ENCODE assay signal across 2 cellular contexts in the genomic region with DNA sequence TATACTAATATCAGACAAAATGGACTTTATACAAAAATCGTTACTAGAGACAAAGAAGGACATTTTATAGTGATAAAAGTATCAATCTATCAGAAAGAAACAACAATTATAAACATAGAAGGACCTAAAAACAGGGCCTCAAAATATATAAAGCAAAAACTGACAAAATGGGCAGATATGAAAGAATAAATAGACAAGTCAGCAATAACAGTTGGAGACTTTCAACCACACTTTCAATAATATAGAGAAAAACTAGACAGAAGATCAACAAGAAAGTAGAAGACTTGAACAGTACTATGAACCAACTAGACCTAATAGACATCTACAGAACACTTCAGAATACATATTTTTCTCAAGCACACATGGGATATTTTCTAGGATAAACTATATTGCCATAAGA.
A peak's percentile ranks its signal among the peaks of the same experiment; 100 is the strongest.
TF ChIP-seq lines count a peak whose summit lies in the region.

No MANE protein-coding gene starts in this region.

TF ChIP-seq in HepG2, 621 proteins besides CTCF, POLR2A, EP300 and RAD21:
- TF ChIP-seq MAFF (IDR thresholded peaks at IDR 0.05; ENCODE audit: low read depth, low read length) (peak; percentile 75), MAFK (conservative IDR thresholded peaks at IDR 0.05 in 1 of 2, IDR thresholded peaks at IDR 0.05 in 1 of 2; ENCODE audit: low read length in 2 of 2) (peak; percentile 59 to 76), CBX2 (IDR thresholded peaks at IDR 0.05; ENCODE audit: low read depth, low read length) (no peak), CBX2 (CRISPR knock-in tag; IDR thresholded peaks at IDR 0.05; ENCODE audit: low read depth) (no peak), NR2F1 (CRISPR knock-in tag; IDR thresholded peaks at IDR 0.05) (no peak), CHD4 (IDR thresholded peaks at IDR 0.05; ENCODE audit: borderline replicate concordance, low read length) (no peak)
- TF ChIP-seq, protein P1, sequence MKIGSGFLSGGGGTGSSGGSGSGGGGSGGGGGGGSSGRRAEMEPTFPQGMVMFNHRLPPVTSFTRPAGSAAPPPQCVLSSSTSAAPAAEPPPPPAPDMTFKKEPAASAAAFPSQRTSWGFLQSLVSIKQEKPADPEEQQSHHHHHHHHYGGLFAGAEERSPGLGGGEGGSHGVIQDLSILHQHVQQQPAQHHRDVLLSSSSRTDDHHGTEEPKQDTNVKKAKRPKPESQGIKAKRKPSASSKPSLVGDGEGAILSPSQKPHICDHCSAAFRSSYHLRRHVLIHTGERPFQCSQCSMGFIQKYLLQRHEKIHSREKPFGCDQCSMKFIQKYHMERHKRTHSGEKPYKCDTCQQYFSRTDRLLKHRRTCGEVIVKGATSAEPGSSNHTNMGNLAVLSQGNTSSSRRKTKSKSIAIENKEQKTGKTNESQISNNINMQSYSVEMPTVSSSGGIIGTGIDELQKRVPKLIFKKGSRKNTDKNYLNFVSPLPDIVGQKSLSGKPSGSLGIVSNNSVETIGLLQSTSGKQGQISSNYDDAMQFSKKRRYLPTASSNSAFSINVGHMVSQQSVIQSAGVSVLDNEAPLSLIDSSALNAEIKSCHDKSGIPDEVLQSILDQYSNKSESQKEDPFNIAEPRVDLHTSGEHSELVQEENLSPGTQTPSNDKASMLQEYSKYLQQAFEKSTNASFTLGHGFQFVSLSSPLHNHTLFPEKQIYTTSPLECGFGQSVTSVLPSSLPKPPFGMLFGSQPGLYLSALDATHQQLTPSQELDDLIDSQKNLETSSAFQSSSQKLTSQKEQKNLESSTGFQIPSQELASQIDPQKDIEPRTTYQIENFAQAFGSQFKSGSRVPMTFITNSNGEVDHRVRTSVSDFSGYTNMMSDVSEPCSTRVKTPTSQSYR (CRISPR knock-in tag; IDR thresholded peaks at IDR 0.05; ENCODE audit: borderline replicate concordance), result no peak

TF ChIP-seq in K562, 482 proteins besides CTCF, POLR2A, EP300 and RAD21:
- no peak for TF ChIP-seq MYNN (IDR thresholded peaks at IDR 0.05)
- TF ChIP-seq MYNN (CRISPR knock-in tag; IDR thresholded peaks at IDR 0.05), result no peak
- no peak for TF ChIP-seq PHF8 (IDR thresholded peaks at IDR 0.05; ENCODE audit: borderline replicate concordance, low read length)
- peak; percentile 90 for TF ChIP-seq ZNF316 (IDR thresholded peaks at IDR 0.05)
- peak; percentile 75 for TF ChIP-seq C11orf30 (IDR thresholded peaks at IDR 0.05; ENCODE audit: low read depth)
- no peak for TF ChIP-seq EZH2 (IDR thresholded peaks at IDR 0.05; ENCODE audit: borderline replicate concordance, low read depth, low read length)
- TF ChIP-seq DDX20 (tag; IDR thresholded peaks at IDR 0.05; ENCODE audit: low read depth), result no peak
- TF ChIP-seq, protein P2, sequence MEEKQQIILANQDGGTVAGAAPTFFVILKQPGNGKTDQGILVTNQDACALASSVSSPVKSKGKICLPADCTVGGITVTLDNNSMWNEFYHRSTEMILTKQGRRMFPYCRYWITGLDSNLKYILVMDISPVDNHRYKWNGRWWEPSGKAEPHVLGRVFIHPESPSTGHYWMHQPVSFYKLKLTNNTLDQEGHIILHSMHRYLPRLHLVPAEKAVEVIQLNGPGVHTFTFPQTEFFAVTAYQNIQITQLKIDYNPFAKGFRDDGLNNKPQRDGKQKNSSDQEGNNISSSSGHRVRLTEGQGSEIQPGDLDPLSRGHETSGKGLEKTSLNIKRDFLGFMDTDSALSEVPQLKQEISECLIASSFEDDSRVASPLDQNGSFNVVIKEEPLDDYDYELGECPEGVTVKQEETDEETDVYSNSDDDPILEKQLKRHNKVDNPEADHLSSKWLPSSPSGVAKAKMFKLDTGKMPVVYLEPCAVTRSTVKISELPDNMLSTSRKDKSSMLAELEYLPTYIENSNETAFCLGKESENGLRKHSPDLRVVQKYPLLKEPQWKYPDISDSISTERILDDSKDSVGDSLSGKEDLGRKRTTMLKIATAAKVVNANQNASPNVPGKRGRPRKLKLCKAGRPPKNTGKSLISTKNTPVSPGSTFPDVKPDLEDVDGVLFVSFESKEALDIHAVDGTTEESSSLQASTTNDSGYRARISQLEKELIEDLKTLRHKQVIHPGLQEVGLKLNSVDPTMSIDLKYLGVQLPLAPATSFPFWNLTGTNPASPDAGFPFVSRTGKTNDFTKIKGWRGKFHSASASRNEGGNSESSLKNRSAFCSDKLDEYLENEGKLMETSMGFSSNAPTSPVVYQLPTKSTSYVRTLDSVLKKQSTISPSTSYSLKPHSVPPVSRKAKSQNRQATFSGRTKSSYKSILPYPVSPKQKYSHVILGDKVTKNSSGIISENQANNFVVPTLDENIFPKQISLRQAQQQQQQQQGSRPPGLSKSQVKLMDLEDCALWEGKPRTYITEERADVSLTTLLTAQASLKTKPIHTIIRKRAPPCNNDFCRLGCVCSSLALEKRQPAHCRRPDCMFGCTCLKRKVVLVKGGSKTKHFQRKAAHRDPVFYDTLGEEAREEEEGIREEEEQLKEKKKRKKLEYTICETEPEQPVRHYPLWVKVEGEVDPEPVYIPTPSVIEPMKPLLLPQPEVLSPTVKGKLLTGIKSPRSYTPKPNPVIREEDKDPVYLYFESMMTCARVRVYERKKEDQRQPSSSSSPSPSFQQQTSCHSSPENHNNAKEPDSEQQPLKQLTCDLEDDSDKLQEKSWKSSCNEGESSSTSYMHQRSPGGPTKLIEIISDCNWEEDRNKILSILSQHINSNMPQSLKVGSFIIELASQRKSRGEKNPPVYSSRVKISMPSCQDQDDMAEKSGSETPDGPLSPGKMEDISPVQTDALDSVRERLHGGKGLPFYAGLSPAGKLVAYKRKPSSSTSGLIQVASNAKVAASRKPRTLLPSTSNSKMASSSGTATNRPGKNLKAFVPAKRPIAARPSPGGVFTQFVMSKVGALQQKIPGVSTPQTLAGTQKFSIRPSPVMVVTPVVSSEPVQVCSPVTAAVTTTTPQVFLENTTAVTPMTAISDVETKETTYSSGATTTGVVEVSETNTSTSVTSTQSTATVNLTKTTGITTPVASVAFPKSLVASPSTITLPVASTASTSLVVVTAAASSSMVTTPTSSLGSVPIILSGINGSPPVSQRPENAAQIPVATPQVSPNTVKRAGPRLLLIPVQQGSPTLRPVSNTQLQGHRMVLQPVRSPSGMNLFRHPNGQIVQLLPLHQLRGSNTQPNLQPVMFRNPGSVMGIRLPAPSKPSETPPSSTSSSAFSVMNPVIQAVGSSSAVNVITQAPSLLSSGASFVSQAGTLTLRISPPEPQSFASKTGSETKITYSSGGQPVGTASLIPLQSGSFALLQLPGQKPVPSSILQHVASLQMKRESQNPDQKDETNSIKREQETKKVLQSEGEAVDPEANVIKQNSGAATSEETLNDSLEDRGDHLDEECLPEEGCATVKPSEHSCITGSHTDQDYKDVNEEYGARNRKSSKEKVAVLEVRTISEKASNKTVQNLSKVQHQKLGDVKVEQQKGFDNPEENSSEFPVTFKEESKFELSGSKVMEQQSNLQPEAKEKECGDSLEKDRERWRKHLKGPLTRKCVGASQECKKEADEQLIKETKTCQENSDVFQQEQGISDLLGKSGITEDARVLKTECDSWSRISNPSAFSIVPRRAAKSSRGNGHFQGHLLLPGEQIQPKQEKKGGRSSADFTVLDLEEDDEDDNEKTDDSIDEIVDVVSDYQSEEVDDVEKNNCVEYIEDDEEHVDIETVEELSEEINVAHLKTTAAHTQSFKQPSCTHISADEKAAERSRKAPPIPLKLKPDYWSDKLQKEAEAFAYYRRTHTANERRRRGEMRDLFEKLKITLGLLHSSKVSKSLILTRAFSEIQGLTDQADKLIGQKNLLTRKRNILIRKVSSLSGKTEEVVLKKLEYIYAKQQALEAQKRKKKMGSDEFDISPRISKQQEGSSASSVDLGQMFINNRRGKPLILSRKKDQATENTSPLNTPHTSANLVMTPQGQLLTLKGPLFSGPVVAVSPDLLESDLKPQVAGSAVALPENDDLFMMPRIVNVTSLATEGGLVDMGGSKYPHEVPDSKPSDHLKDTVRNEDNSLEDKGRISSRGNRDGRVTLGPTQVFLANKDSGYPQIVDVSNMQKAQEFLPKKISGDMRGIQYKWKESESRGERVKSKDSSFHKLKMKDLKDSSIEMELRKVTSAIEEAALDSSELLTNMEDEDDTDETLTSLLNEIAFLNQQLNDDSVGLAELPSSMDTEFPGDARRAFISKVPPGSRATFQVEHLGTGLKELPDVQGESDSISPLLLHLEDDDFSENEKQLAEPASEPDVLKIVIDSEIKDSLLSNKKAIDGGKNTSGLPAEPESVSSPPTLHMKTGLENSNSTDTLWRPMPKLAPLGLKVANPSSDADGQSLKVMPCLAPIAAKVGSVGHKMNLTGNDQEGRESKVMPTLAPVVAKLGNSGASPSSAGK (IDR thresholded peaks at IDR 0.05), result no peak
- no peak for TF ChIP-seq TAF15 (IDR thresholded peaks at IDR 0.05; ENCODE audit: low read depth, low read length)
- TF ChIP-seq, protein P3, sequence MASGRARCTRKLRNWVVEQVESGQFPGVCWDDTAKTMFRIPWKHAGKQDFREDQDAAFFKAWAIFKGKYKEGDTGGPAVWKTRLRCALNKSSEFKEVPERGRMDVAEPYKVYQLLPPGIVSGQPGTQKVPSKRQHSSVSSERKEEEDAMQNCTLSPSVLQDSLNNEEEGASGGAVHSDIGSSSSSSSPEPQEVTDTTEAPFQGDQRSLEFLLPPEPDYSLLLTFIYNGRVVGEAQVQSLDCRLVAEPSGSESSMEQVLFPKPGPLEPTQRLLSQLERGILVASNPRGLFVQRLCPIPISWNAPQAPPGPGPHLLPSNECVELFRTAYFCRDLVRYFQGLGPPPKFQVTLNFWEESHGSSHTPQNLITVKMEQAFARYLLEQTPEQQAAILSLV (tag; IDR thresholded peaks at IDR 0.05), result no peak
- TF ChIP-seq CBX5 (IDR thresholded peaks at IDR 0.05; ENCODE audit: borderline replicate concordance, low read depth), result no peak
- TF ChIP-seq MAFK (IDR thresholded peaks at IDR 0.05; ENCODE audit: low read length), result peak; percentile 31; the same call in 1 of the 2 replicates
- peak; percentile 40; the same call in 1 of the 2 replicates for TF ChIP-seq MAFF (IDR thresholded peaks at IDR 0.05; ENCODE audit: low read length)
- TF ChIP-seq GATA2 (CRISPR knock-in tag; IDR thresholded peaks at IDR 0.05), result no peak
- TF ChIP-seq ZNF274 (IDR thresholded peaks at IDR 0.05; ENCODE audit: borderline replicate concordance, low read depth, low read length), result no peak
- peak; percentile 64; the same call in 1 of the 2 replicates for TF ChIP-seq MAFG (tag; conservative IDR thresholded peaks at IDR 0.05)
- TF ChIP-seq NFIC (IDR thresholded peaks at IDR 0.05), result no peak
- TF ChIP-seq SRSF7 (optimal IDR thresholded peaks at IDR 0.05; ENCODE audit: low read depth, low read length), result no peak
- TF ChIP-seq GTF2F1 (IDR thresholded peaks at IDR 0.05; ENCODE audit: low read depth, low read length), result no peak
- TF ChIP-seq, protein P4, sequence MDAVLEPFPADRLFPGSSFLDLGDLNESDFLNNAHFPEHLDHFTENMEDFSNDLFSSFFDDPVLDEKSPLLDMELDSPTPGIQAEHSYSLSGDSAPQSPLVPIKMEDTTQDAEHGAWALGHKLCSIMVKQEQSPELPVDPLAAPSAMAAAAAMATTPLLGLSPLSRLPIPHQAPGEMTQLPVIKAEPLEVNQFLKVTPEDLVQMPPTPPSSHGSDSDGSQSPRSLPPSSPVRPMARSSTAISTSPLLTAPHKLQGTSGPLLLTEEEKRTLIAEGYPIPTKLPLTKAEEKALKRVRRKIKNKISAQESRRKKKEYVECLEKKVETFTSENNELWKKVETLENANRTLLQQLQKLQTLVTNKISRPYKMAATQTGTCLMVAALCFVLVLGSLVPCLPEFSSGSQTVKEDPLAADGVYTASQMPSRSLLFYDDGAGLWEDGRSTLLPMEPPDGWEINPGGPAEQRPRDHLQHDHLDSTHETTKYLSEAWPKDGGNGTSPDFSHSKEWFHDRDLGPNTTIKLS (IDR thresholded peaks at IDR 0.05; ENCODE audit: borderline replicate concordance, low read depth), result no peak
- no peak for TF ChIP-seq MTA1 (IDR thresholded peaks at IDR 0.05; ENCODE audit: borderline replicate concordance)
